Comparison of ENCODE assay signal across 11 cellular contexts in genomic region chr7:137996386-137996851, GRCh38. TPM values are rescaled to one million over a fixed set of nuclear protein-coding genes. Genes with fewer than 3 reads are reported as not detected.
DNase-seq lines count a peak whose midpoint lies in the region; ATAC-seq, FAIRE-seq and TF ChIP-seq lines count a peak whose summit lies in the region.
"Had no signal": no experiment of that assay in that cellular context is flagged by ENCODE, and none has a peak within 500 bp of the region (broad histone marks: within the 10 kb centered on the region; RNA-seq: fewer than 3 reads in every experiment).

No MANE protein-coding gene starts in this region.

- intact Hi-C loops in body of pancreas (cut with DNase I): no loop called here

- DNase-seq in BE2C (peak; percentile 82), body of pancreas (peak; percentile 38 to 53 (median 40)), mucosa of gallbladder (ENCODE audit: low spot score) (peak; percentile 29), D721Med (ENCODE audit: insufficient read length, low spot score) (no peak)
- DNase-seq: activated T-cell treated with anti-CD3 and anti-CD28 coated beads, Interleukin-2, amount 50 U/mL, for 48 hours had no signal

- no peaks in the 10 kb centered on the region for H3K9me3 ChIP-seq in BE2C
- no peaks in the 10 kb centered on the region for H3K9me3 ChIP-seq in Loucy (ENCODE audit: insufficient read depth, low read depth, low read length)
- H3K9me3 ChIP-seq in body of pancreas: no peaks in the 10 kb centered on the region

- H3K27ac ChIP-seq in body of pancreas: peak overlapping the region in 3 of 4 donors; percentile 32 to 59 (median 42)

- H3K36me3 ChIP-seq in BE2C: no peaks in the 10 kb centered on the region
- H3K36me3 ChIP-seq in Loucy (ENCODE audit: insufficient read depth, low read length): no peaks in the 10 kb centered on the region
- no peaks in the 10 kb centered on the region for H3K36me3 ChIP-seq in body of pancreas (replicated peaks in 1 of 2; ENCODE audit: insufficient read depth in 1 of 2, low read depth in 2 of 2)

- ATAC-seq in body of pancreas: no peak
- ATAC-seq in GM18502 (IDR thresholded peaks at IDR 0.05; ENCODE audit: poor library complexity, unreplicated experiment): no peak
- no peak for ATAC-seq in HG03378 (IDR thresholded peaks at IDR 0.05; ENCODE audit: unreplicated experiment)
- ATAC-seq in HG03354 (IDR thresholded peaks at IDR 0.05; ENCODE audit: poor library complexity, severe bottlenecking, unreplicated experiment): no peak

- H3K27me3 ChIP-seq in BE2C (no peaks in the 10 kb centered on the region; the same call in 1 of the 2 replicates), Loucy (ENCODE audit: insufficient read depth, low read length, poor library complexity, severe bottlenecking) (no peaks in the 10 kb centered on the region), body of pancreas (no peaks in the 10 kb centered on the region)

- peaks cover 5% of the 10 kb centered on the region for H4K20me1 ChIP-seq in Loucy (ENCODE audit: insufficient read depth, low read length, poor library complexity, severe bottlenecking)

- peaks cover 21% of the 10 kb centered on the region for H3F3A ChIP-seq in Loucy (ENCODE audit: low read depth)

- peak overlapping the region; percentile 78 for H3K4me2 ChIP-seq in Loucy (ENCODE audit: low read depth, low read length, poor library complexity, severe bottlenecking)

- TF ChIP-seq CTCF in BE2C (IDR thresholded peaks at IDR 0.05; ENCODE audit: low read depth, low read length) (no peak), Loucy (conservative IDR thresholded peaks at IDR 0.05; ENCODE audit: low read length) (no peak), body of pancreas (IDR thresholded peaks at IDR 0.05) (no peak), D721Med (IDR thresholded peaks at IDR 0.05; ENCODE audit: insufficient read depth, missing control alignments) (no peak)

- H3K79me2 ChIP-seq in Loucy (ENCODE audit: insufficient read depth, low read length): peaks cover 88% of the 10 kb centered on the region

- peak overlapping the region; percentile 39 for H3K9ac ChIP-seq in Loucy (ENCODE audit: low read depth, low read length, poor library complexity, severe bottlenecking)

- H3K4me1 ChIP-seq in BE2C (peaks cover 29% of the 10 kb centered on the region), Loucy (ENCODE audit: insufficient read depth, low read length, poor library complexity, severe bottlenecking) (peaks cover 70% of the 10 kb centered on the region), body of pancreas (peaks cover 74% of the 10 kb centered on the region)

- FAIRE-seq in D721Med (lab: Jason Lieb, UNC): no peak
- FAIRE-seq: G401.6, H1 had no signal

- 22 to 41% methylated on average over 6 of the region's 6 CpGs for WGBS in body of pancreas, 2 donors

- no peak overlapping the region for H2AFZ ChIP-seq in Loucy (ENCODE audit: low read length)

- no peaks in the 10 kb centered on the region for H3K9me2 ChIP-seq in Loucy (replicated peaks; ENCODE audit: low read depth, low read length)

- TF ChIP-seq POLR2A in body of pancreas (IDR thresholded peaks at IDR 0.05): no peak

- no peak overlapping the region for H3K4me3 ChIP-seq in BE2C (ENCODE audit: low read depth, low read length)
- H3K4me3 ChIP-seq in Loucy (ENCODE audit: low read length, poor library complexity, severe bottlenecking): peak overlapping the region; percentile 65
- no peak overlapping the region for H3K4me3 ChIP-seq in body of pancreas

RNA-seq across cellular contexts. Expression of gene CREB3L2, which starts 5.5 kb away (rescaled TPM):
- 9.6 TPM for polyA plus RNA-seq in BE2C (2012; ENCODE audit: insufficient read depth, insufficient read length, low read depth)
- total RNA-seq in body of pancreas (10 to 100 TPM; 21.3 to 28.0 TPM), mucosa of gallbladder (80.3 TPM)
